In genomic region chr12:31773867-31774266, GRCh38 we compare ENCODE assay signal across 11 cellular contexts. TPM values are rescaled to one million over a fixed set of nuclear protein-coding genes. Genes with fewer than 3 reads are reported as not detected.
DNase-seq lines count a peak whose midpoint lies in the region; ATAC-seq and TF ChIP-seq lines count a peak whose summit lies in the region.
"Had no signal": no experiment of that assay in that cellular context is flagged by ENCODE, and none has a peak within 500 bp of the region (broad histone marks: within the 10 kb centered on the region; RNA-seq: fewer than 3 reads in every experiment).

No MANE protein-coding gene starts in this region.

- POLR2A ChIA-PET in CD8-positive, alpha-beta T cell (lab: Charles Lee), result interaction anchor here (1.5 kb wide), 1 partner anchor 36 kb away, joined by 3 read pairs; no protein-coding TSS in a partner anchor

- no peaks in the 10 kb centered on the region for H3K27me3 Mint-ChIP-seq in CD8-positive, alpha-beta T cell (ENCODE audit: low read depth)

- no peak for ATAC-seq in CD8-positive, alpha-beta T cell
- peak; percentile 59 for ATAC-seq in GM21390 (IDR thresholded peaks at IDR 0.05; ENCODE audit: unreplicated experiment)
- peak; percentile 75 for ATAC-seq in left lobe of liver
- no peak for ATAC-seq in aorta (ENCODE audit: low FRiP score)
- no peak for ATAC-seq in HG03571 (IDR thresholded peaks at IDR 0.05; ENCODE audit: unreplicated experiment)

- H3K9me3 ChIP-seq in CD8-positive, alpha-beta T cell (ENCODE audit: low read length), result no peaks in the 10 kb centered on the region
- H3K9me3 ChIP-seq in testis, result no peaks in the 10 kb centered on the region
- H3K9me3 ChIP-seq in aorta (ENCODE audit: control insufficient read depth, low read length), result no peaks in the 10 kb centered on the region

- no peak overlapping the region for H3K27ac ChIP-seq in CD8-positive, alpha-beta T cell (ENCODE audit: low read depth, low read length)
- no peak overlapping the region for H3K27ac ChIP-seq in testis
- H3K27ac ChIP-seq in aorta (ENCODE audit: low read depth in 1 of 2, low read length in 2 of 2), result no peak overlapping the region
- H3K27ac ChIP-seq: RWPE1 had no signal

- WGBS in testis, 2 donors, result 37 to 45% methylated on average over 2 of the region's 2 CpGs
- 49 to 53% methylated on average over 2 of the region's 2 CpGs for WGBS in aorta, 2 donors

- H3K36me3 Mint-ChIP-seq in CD8-positive, alpha-beta T cell, result no peaks in the 10 kb centered on the region

- no peak overlapping the region for H3K4me3 Mint-ChIP-seq in CD8-positive, alpha-beta T cell

- H3K4me1 ChIP-seq in CD8-positive, alpha-beta T cell (ENCODE audit: insufficient read depth, low read length), result peaks cover 10% of the 10 kb centered on the region
- no peaks in the 10 kb centered on the region for H3K4me1 ChIP-seq in testis
- H3K4me1 ChIP-seq in aorta (ENCODE audit: control insufficient read depth in 1 of 2, insufficient read depth in 2 of 2, low read length in 2 of 2), result no peaks in the 10 kb centered on the region

- TF ChIP-seq CTCF in CD8-positive, alpha-beta T cell (IDR thresholded peaks at IDR 0.05), result no peak
- no peak for TF ChIP-seq CTCF in testis (IDR thresholded peaks at IDR 0.05)

- H3K9me3 Mint-ChIP-seq in CD8-positive, alpha-beta T cell, result peaks cover 2% of the 10 kb centered on the region

- no peak overlapping the region for H3K4me3 ChIP-seq in CD8-positive, alpha-beta T cell (ENCODE audit: low read depth, low read length)
- no peak overlapping the region for H3K4me3 ChIP-seq in testis
- H3K4me3 ChIP-seq in aorta (ENCODE audit: low read length in 2 of 2), result no peak overlapping the region

- peak overlapping the region; percentile 74 for H3K27ac Mint-ChIP-seq in CD8-positive, alpha-beta T cell

- H3K4me1 Mint-ChIP-seq in CD8-positive, alpha-beta T cell (ENCODE audit: low read depth), result peaks cover 22% of the 10 kb centered on the region

- no peaks in the 10 kb centered on the region for H3K27me3 ChIP-seq in CD8-positive, alpha-beta T cell (ENCODE audit: insufficient read depth, low read length)
- H3K27me3 ChIP-seq in testis, result no peaks in the 10 kb centered on the region
- H3K27me3 ChIP-seq in aorta (ENCODE audit: control insufficient read depth in 1 of 2, insufficient read depth in 2 of 2, low read length in 1 of 2), result no peaks in the 10 kb centered on the region

- no peak for TF ChIP-seq POLR2A in testis (IDR thresholded peaks at IDR 0.05)

- no peak for DNase-seq in CD8-positive, alpha-beta T cell
- DNase-seq in NCI-H226 (peak; percentile 45), left lobe of liver (ENCODE audit: low spot score) (peak; percentile 52), testis (no peak), kidney glomerular epithelial cell (lab: John Stamatoyannopoulos, UW) (no peak), aorta (no peak)
- DNase-seq: DMS79 treated with DMSO at 0.1 percent for 48 hours, KG1 had no signal

- CTCF ChIA-PET in CD8-positive, alpha-beta T cell (lab: Charles Lee), result interaction anchor here (0.9 kb wide), 1 partner anchor 77 kb away, joined by 3 read pairs; no protein-coding TSS in a partner anchor

- intact Hi-C loops in CD8-positive, alpha-beta T cell (cut with DNase I, micrococcal nuclease), result no loop called here
- intact Hi-C loops in testis (cut with DNase I; ENCODE audit: low total_unique reads) (no loop called here), aorta (cut with DNase I) (loop anchor here in 1 of 2 donors (10.0 kb wide), 1 partner anchor 89 kb away; no protein-coding TSS in a partner anchor)

- H3K36me3 ChIP-seq in CD8-positive, alpha-beta T cell (ENCODE audit: insufficient read depth, low read length), result no peaks in the 10 kb centered on the region
- no peaks in the 10 kb centered on the region for H3K36me3 ChIP-seq in testis (ENCODE audit: low read depth, missing control alignments)
- H3K36me3 ChIP-seq in aorta (ENCODE audit: control insufficient read depth in 1 of 2, insufficient read depth in 2 of 2, low read length in 1 of 2), result no peaks in the 10 kb centered on the region

RNA-seq across cellular contexts. Expression of gene AMN1, which starts 45.0 kb away (rescaled TPM):
- 1 to 10 TPM; 5.9 to 6.2 TPM for total RNA-seq in CD8-positive, alpha-beta T cell
- total RNA-seq in left lobe of liver, result 1.6 TPM
- 10 to 100 TPM; 44.9 to 51.1 TPM for total RNA-seq in testis
- 127 TPM for polyA plus RNA-seq in testis (ENCODE audit: insufficient read depth, low read depth, low replicate concordance)
- 10 to 100 TPM; 11.7 to 12.4 TPM for total RNA-seq in aorta
- 10 to 100 TPM; 12.3 to 23.7 TPM for polyA plus RNA-seq in aorta

Comparison
In these comparisons a context has a peak if more than half of its experiments do, and no peak if none do; other contexts are left out.
1. ATAC-seq: peak in GM21390 (single experiment) and left lobe of liver (single experiment); none in CD8-positive, alpha-beta T cell (single experiment), aorta (single experiment) and HG03571 (single experiment).
2. DNase-seq: peak in NCI-H226 (single experiment) and left lobe of liver (single experiment); none in CD8-positive, alpha-beta T cell (0 of 7), testis (single experiment), kidney glomerular epithelial cell (single experiment) and aorta (0 of 2).